ENCODE assay signal across 20 cellular contexts in genomic region chr9:2802494-2802921, GRCh38. TPM values are rescaled to one million over a fixed set of nuclear protein-coding genes. Genes with fewer than 3 reads are reported as not detected.
DNase-seq lines count a peak whose midpoint lies in the region; ATAC-seq and TF ChIP-seq lines count a peak whose summit lies in the region.
"Had no signal": no experiment of that assay in that cellular context is flagged by ENCODE, and none has a peak within 500 bp of the region (broad histone marks: within the 10 kb centered on the region; RNA-seq: fewer than 3 reads in every experiment).

No MANE protein-coding gene starts in this region.

- H3K4me1 ChIP-seq in lung (ENCODE audit: control insufficient read depth in 2 of 2, insufficient read depth in 2 of 2, low read length in 2 of 2) (peaks cover 1 to 3% of the 10 kb centered on the region in 2 donors), heart left ventricle (peaks cover 0 to 18% (median 0%) of the 10 kb centered on the region in 12 donors)
- H3K4me1 ChIP-seq: colonic mucosa, HAP-1, upper lobe of left lung had no signal

- WGBS in lung, 2 donors = 45 to 52% methylated on average over 1 of the region's 1 CpG
- WGBS in heart left ventricle, 4 donors = 88 to 97% (median 93%) methylated on average over 1 of the region's 1 CpG

- H3K36me3 Mint-ChIP-seq in Calu3 (ENCODE audit: insufficient read depth, unreplicated experiment) = peaks cover 53% of the 10 kb centered on the region

- intact Hi-C loops in Calu3 (cut with micrococcal nuclease; ENCODE audit: unreplicated experiment) = no loop called here
- intact Hi-C loops in heart left ventricle (cut with DNase I) = no loop called here

- H3K9me3 ChIP-seq in lung (ENCODE audit: control insufficient read depth in 2 of 2, insufficient read depth in 1 of 2, low read length in 1 of 2) (peaks cover 0 to 2% of the 10 kb centered on the region in 2 donors), heart left ventricle (no peaks in the 10 kb centered on the region)
- H3K9me3 ChIP-seq: colonic mucosa, HAP-1, psoas muscle, upper lobe of left lung had no signal

- H3K36me3 ChIP-seq in lung (ENCODE audit: control insufficient read depth in 2 of 2, insufficient read depth in 2 of 2, low read length in 2 of 2) (peaks cover 24 to 39% of the 10 kb centered on the region in 2 donors), heart left ventricle (peaks cover 0 to 96% (median 55%) of the 10 kb centered on the region in 9 donors)
- H3K36me3 ChIP-seq: colonic mucosa had no signal

- no peaks in the 10 kb centered on the region for H3K27me3 ChIP-seq in lung (ENCODE audit: control insufficient read depth, insufficient read depth)
- no peaks in the 10 kb centered on the region for H3K27me3 ChIP-seq in heart left ventricle
- H3K27me3 ChIP-seq: colonic mucosa, upper lobe of left lung had no signal

- TF ChIP-seq CTCF in Calu3 (IDR thresholded peaks at IDR 0.05; ENCODE audit: unreplicated experiment) = no peak
- no peak for TF ChIP-seq CTCF in choroid plexus epithelial cell (conservative IDR thresholded peaks at IDR 0.05; ENCODE audit: low read depth, low read length)
- TF ChIP-seq CTCF in lung (IDR thresholded peaks at IDR 0.05; ENCODE audit: control extremely low read depth, extremely low read depth) = no peak
- TF ChIP-seq CTCF in heart left ventricle (IDR thresholded peaks at IDR 0.05) = no peak

- H3K4me3 ChIP-seq in choroid plexus epithelial cell (ENCODE audit: low read depth, low read length) = no peak overlapping the region
- H3K4me3 ChIP-seq in lung = no peak overlapping the region
- H3K4me3 ChIP-seq in heart left ventricle = no peak overlapping the region
- H3K4me3 ChIP-seq: colonic mucosa, HAP-1, psoas muscle, upper lobe of left lung had no signal

- CTCF ChIA-PET in Calu3 (lab: Charles Lee) = interaction anchor here (0.5 kb wide), 1 partner anchor 669 kb away, joined by 4 read pairs; no protein-coding TSS in a partner anchor

- H3K4me3 Mint-ChIP-seq in Calu3 (ENCODE audit: low read depth, unreplicated experiment) = no peak overlapping the region
- H3K4me3 Mint-ChIP-seq: CD4-positive, alpha-beta memory T cell; nephron progenitor cell had no signal

- H3K4me1 Mint-ChIP-seq in Calu3 (ENCODE audit: low read depth, unreplicated experiment) = peaks cover 9% of the 10 kb centered on the region

- DNase-seq in Calu3 (no peak), LHCN-M2 (ENCODE audit: low read depth) (peak; percentile 8), choroid plexus epithelial cell (ENCODE audit: low read depth) (peak; percentile 70), lung (ENCODE audit: low spot score) (no peak), heart left ventricle (no peak), C1 segment of cervical spinal cord (lab: John Stamatoyannopoulos, UW) (no peak), epidermal melanocyte (ENCODE audit: insufficient read length, low spot score) (no peak)
- DNase-seq: anterior cingulate cortex; CD4-positive, alpha-beta memory T cell; colonic mucosa; DMS79; head of caudate nucleus; nephron progenitor cell; psoas muscle; stimulated activated naive CD8-positive, alpha-beta T cell treated with anti-CD3 and anti-CD28 coated beads, Interleukin-15, Interleukin-2, amounts not matched to agents 100 U/mL and 50 U/mL, for 24 hours; T-helper 1 cell; upper lobe of left lung had no signal

- no peak for TF ChIP-seq POLR2A in heart left ventricle (IDR thresholded peaks at IDR 0.05)

- H3K27me3 Mint-ChIP-seq in Calu3 (ENCODE audit: unreplicated experiment) = no peaks in the 10 kb centered on the region
- H3K27me3 Mint-ChIP-seq: CD4-positive, alpha-beta memory T cell had no signal

- H3K9me3 Mint-ChIP-seq in Calu3 (ENCODE audit: low read depth, unreplicated experiment) = no peaks in the 10 kb centered on the region
- H3K9me3 Mint-ChIP-seq: CD4-positive, alpha-beta memory T cell had no signal

- H3K27ac Mint-ChIP-seq in Calu3 (ENCODE audit: unreplicated experiment) = peak overlapping the region; percentile 9
- H3K27ac Mint-ChIP-seq: CD4-positive, alpha-beta memory T cell had no signal

- BruUV-seq in Calu3 (replicated peaks; lab: Mats Ljungman, UMichigan) = no TSS peak

- no peak overlapping the region for H3K27ac ChIP-seq in lung (ENCODE audit: low read depth in 1 of 2, low read length in 1 of 2)
- no peak overlapping the region for H3K27ac ChIP-seq in heart left ventricle
- H3K27ac ChIP-seq: colonic mucosa, psoas muscle, VCaP had no signal

- ATAC-seq in lung (ENCODE audit: insufficient read depth, low FRiP score) (peak; percentile 23), heart left ventricle (no peak), HG03159 (IDR thresholded peaks at IDR 0.05; ENCODE audit: unreplicated experiment) (no peak)
- ATAC-seq: psoas muscle; stimulated activated naive CD8-positive, alpha-beta T cell treated with anti-CD3 and anti-CD28 coated beads, Interleukin-15, Interleukin-2, amounts not matched to agents 100 U/mL and 50 U/mL, for 24 hours had no signal

RNA-seq across cellular contexts. Expression of gene PUM3, which starts 41.4 kb away (rescaled TPM):
- total RNA-seq in Calu3 (2022) (48.9 and 56.3 TPM in 2 replicates), LHCN-M2 (2014; rRNA removed) (51.9 and 58.0 TPM in 2 replicates), lung (10 to 100 TPM; 36.7 to 41.7 TPM), heart left ventricle (10 to 100 TPM in 8 of 9 donors, 1 to 10 TPM in 1; 8.7 to 33.1 (median 14.5) TPM)
- polyA plus RNA-seq in LHCN-M2 (2012) = 18.5 TPM
- polyA plus RNA-seq in lung (10 to 100 TPM; 29.1 to 38.2 TPM), heart left ventricle (10 to 100 TPM; 10.1 to 20.1 TPM)

Comparison
In these comparisons a context has a peak if more than half of its experiments do, and no peak if none do; other contexts are left out.
1. DNase-seq: peak in LHCN-M2 (single experiment) and choroid plexus epithelial cell (single experiment); none in Calu3 (single experiment), lung (single experiment), heart left ventricle (0 of 5), C1 segment of cervical spinal cord (0 of 14) and epidermal melanocyte (single experiment).